Comparison of ENCODE assay signal across 14 cellular contexts in the genomic region with DNA sequence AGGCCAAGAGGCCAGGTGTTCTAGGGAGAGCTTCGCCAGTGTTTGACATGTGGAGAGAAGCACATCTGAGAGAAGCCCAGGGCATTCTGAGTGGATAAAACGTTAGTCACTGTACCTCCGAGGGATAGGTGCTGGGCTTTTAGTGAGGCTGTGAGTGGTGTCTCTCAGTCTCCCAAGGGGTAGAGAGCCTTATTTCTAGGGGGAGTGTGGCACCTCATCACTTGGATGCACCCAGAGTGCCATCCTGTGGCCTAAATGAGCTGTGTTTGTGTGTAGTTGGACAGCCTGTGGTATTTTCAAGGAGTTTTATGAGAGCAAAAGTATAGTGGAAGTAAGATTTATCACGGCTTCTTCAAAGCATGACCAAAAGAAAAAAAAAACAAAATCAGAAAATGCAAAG.
A peak's percentile ranks its signal among the peaks of the same experiment; 100 is the strongest.
DNase-seq lines count a peak whose midpoint lies in the region; ATAC-seq, FAIRE-seq and TF ChIP-seq lines count a peak whose summit lies in the region.
"Had no signal": no experiment of that assay in that cellular context is flagged by ENCODE, and none has a peak within 500 bp of the region (broad histone marks: within the 10 kb centered on the region; RNA-seq: fewer than 3 reads in every experiment).

No MANE protein-coding gene starts in this region.

- H3K9ac ChIP-seq in SK-N-SH, result no peak overlapping the region

- H3K4me2 ChIP-seq in SK-N-SH, result no peak overlapping the region

- ATAC-seq in heart left ventricle (no peak), HG03442 (IDR thresholded peaks at IDR 0.05; ENCODE audit: unreplicated experiment) (no peak)
- no peak for ATAC-seq in activated CD8-positive, alpha-beta memory T cell treated with anti-CD3 and anti-CD28 coated beads, Interleukin-2, amount 10 ng/mL, durations not matched to agents 7 days and 5 days

- no peak overlapping the region for H3K27ac ChIP-seq in cardiac muscle cell
- H3K27ac ChIP-seq in heart left ventricle, result no peak overlapping the region
- H3K27ac ChIP-seq in SK-N-SH (ENCODE audit: low read depth in 2 of 2, low read length in 1 of 2), result no peak overlapping the region
- H3K27ac ChIP-seq: left ventricle myocardium inferior, prostate gland, thyroid gland had no signal

- peak overlapping the region; percentile 29 for H3K27ac Mint-ChIP-seq in glutamatergic neuron (ENCODE audit: unreplicated experiment)
- no peak overlapping the region for H3K27ac Mint-ChIP-seq in activated CD8-positive, alpha-beta memory T cell treated with anti-CD3 and anti-CD28 coated beads, Interleukin-2, amount 10 ng/mL, durations not matched to agents 7 days and 5 days

- H3F3A ChIP-seq in SK-N-SH (replicated peaks; ENCODE audit: insufficient read depth), result no peaks in the 10 kb centered on the region

- CTCF ChIA-PET in SK-N-SH (lab: Yijun Ruan, JAX), result interaction anchor here (0.6 to 1.7 kb wide), 5 partner anchors 9 to 1614 kb away, joined by 3 to 10 read pairs (median 3); a partner anchor contains a TSS
- CTCF ChIA-PET in activated CD8-positive, alpha-beta memory T cell treated with anti-CD3 and anti-CD28 coated beads, Interleukin-2, amount 10 ng/mL, durations not matched to agents 7 days and 5 days (lab: Charles Lee), result no interaction called here

- FAIRE-seq in urothelium cell line (lab: Jason Lieb, UNC), result no peak
- FAIRE-seq: GM19239 had no signal

- H3K4me3 ChIP-seq in cardiac muscle cell (no peak overlapping the region), heart left ventricle (no peak overlapping the region), SK-N-SH (ENCODE audit: low read depth in 2 of 2, low read length in 1 of 2) (peak overlapping the region in 1 of 2 experiments; percentile 25; a peak in 1 of 4 replicates)
- H3K4me3 ChIP-seq: left ventricle myocardium inferior, prostate gland, thyroid gland had no signal

- H3K36me3 Mint-ChIP-seq in glutamatergic neuron (ENCODE audit: unreplicated experiment), result no peaks in the 10 kb centered on the region
- no peaks in the 10 kb centered on the region for H3K36me3 Mint-ChIP-seq in activated CD8-positive, alpha-beta memory T cell treated with anti-CD3 and anti-CD28 coated beads, Interleukin-2, amount 10 ng/mL, durations not matched to agents 7 days and 5 days

- H3K9me2 ChIP-seq in SK-N-SH, result no peaks in the 10 kb centered on the region

- WGBS in heart left ventricle, 4 donors, result 41 to 66% (median 50%) methylated on average over 4 of the region's 4 CpGs
- 48% methylated on average over 4 of the region's 4 CpGs for WGBS in SK-N-SH (ENCODE audit: low lambda C conversion rate)

- no peak overlapping the region for H3K4me3 Mint-ChIP-seq in glutamatergic neuron (ENCODE audit: unreplicated experiment)
- no peak overlapping the region for H3K4me3 Mint-ChIP-seq in activated CD8-positive, alpha-beta memory T cell treated with anti-CD3 and anti-CD28 coated beads, Interleukin-2, amount 10 ng/mL, durations not matched to agents 7 days and 5 days

- H3K27me3 Mint-ChIP-seq in glutamatergic neuron (ENCODE audit: unreplicated experiment), result peaks cover 3% of the 10 kb centered on the region
- no peaks in the 10 kb centered on the region for H3K27me3 Mint-ChIP-seq in activated CD8-positive, alpha-beta memory T cell treated with anti-CD3 and anti-CD28 coated beads, Interleukin-2, amount 10 ng/mL, durations not matched to agents 7 days and 5 days

- no peaks in the 10 kb centered on the region for H3K9me3 ChIP-seq in cardiac muscle cell (ENCODE audit: low read depth)
- no peaks in the 10 kb centered on the region for H3K9me3 ChIP-seq in heart left ventricle
- H3K9me3 ChIP-seq in SK-N-SH, result no peaks in the 10 kb centered on the region
- H3K9me3 ChIP-seq: left ventricle myocardium inferior, prostate gland, thyroid gland had no signal

- H4K20me1 ChIP-seq in SK-N-SH (ENCODE audit: insufficient read depth), result no peaks in the 10 kb centered on the region

- POLR2A ChIA-PET in SK-N-SH (lab: Yijun Ruan, JAX), result no interaction called here

- intact Hi-C loops in heart left ventricle (cut with DNase I), result no loop called here

- TF ChIP-seq RAD21 in SK-N-SH (IDR thresholded peaks at IDR 0.05; ENCODE audit: low read length), result peak; percentile 69

- H3K27me3 ChIP-seq in cardiac muscle cell (no peaks in the 10 kb centered on the region), heart left ventricle (no peaks in the 10 kb centered on the region), SK-N-SH (ENCODE audit: insufficient read depth) (no peaks in the 10 kb centered on the region)
- H3K27me3 ChIP-seq: thyroid gland had no signal

- TF ChIP-seq POLR2A in heart left ventricle (IDR thresholded peaks at IDR 0.05), result no peak

- peak; percentile 18 to 32 for DNase-seq in cardiac muscle cell (ENCODE audit: low read depth in 1 of 2, low spot score in 1 of 2)
- DNase-seq in heart left ventricle, result no peak
- peak; percentile 22 for DNase-seq in SK-N-SH
- DNase-seq in glutamatergic neuron, result peak; percentile 68
- DNase-seq in urothelium cell line (ENCODE audit: low spot score), result peak; percentile 24
- no peak for DNase-seq in HuH-7.5 (ENCODE audit: low spot score)
- DNase-seq in activated CD8-positive, alpha-beta memory T cell treated with anti-CD3 and anti-CD28 coated beads, Interleukin-2, amount 10 ng/mL, durations not matched to agents 7 days and 5 days, result no peak
- DNase-seq: left ventricle myocardium inferior, NCI-H2227 treated with DMSO at 0.1 percent for 48 hours, T-helper 1 cell, thyroid gland had no signal

- TF ChIP-seq CTCF in cardiac muscle cell (IDR thresholded peaks at IDR 0.05; ENCODE audit: low read depth, low read length), result peak; percentile 27
- TF ChIP-seq CTCF in heart left ventricle (IDR thresholded peaks at IDR 0.05), result peak in 2 of 12 donors; percentile 5 to 10
- TF ChIP-seq CTCF in SK-N-SH (IDR thresholded peaks at IDR 0.05), result peak; percentile 59
- peak; percentile 52 for TF ChIP-seq CTCF in glutamatergic neuron (IDR thresholded peaks at IDR 0.05; ENCODE audit: partially characterized antibody, unreplicated experiment)

- no peak for TF ChIP-seq EP300 in SK-N-SH (IDR thresholded peaks at IDR 0.05; ENCODE audit: borderline replicate concordance in 1 of 2, low read depth in 1 of 2, low read length in 1 of 2)

- no peak overlapping the region for H2AFZ ChIP-seq in SK-N-SH (ENCODE audit: low read depth)

- no peaks in the 10 kb centered on the region for H3K79me2 ChIP-seq in SK-N-SH (ENCODE audit: insufficient read depth)

- H3K9me3 Mint-ChIP-seq in glutamatergic neuron (ENCODE audit: unreplicated experiment), result no peaks in the 10 kb centered on the region
- H3K9me3 Mint-ChIP-seq in activated CD8-positive, alpha-beta memory T cell treated with anti-CD3 and anti-CD28 coated beads, Interleukin-2, amount 10 ng/mL, durations not matched to agents 7 days and 5 days (ENCODE audit: low read depth), result peaks cover 7% of the 10 kb centered on the region

- H3K36me3 ChIP-seq in cardiac muscle cell (no peaks in the 10 kb centered on the region), heart left ventricle (no peaks in the 10 kb centered on the region), SK-N-SH (replicated peaks in 1 of 2; ENCODE audit: control insufficient read depth in 1 of 2, insufficient read depth in 2 of 2, low read length in 1 of 2) (no peaks in the 10 kb centered on the region)
- H3K36me3 ChIP-seq: left ventricle myocardium inferior, prostate gland, thyroid gland had no signal

- H3K4me1 Mint-ChIP-seq in glutamatergic neuron (ENCODE audit: low read depth, unreplicated experiment), result peaks cover 10% of the 10 kb centered on the region
- H3K4me1 Mint-ChIP-seq in activated CD8-positive, alpha-beta memory T cell treated with anti-CD3 and anti-CD28 coated beads, Interleukin-2, amount 10 ng/mL, durations not matched to agents 7 days and 5 days, result no peaks in the 10 kb centered on the region

- H3K4me1 ChIP-seq in cardiac muscle cell (ENCODE audit: low read depth), result no peaks in the 10 kb centered on the region
- no peaks in the 10 kb centered on the region for H3K4me1 ChIP-seq in heart left ventricle
- H3K4me1 ChIP-seq in SK-N-SH (ENCODE audit: control insufficient read depth in 1 of 2, insufficient read depth in 2 of 2, low read depth in 1 of 2, low read length in 1 of 2), result no peaks in the 10 kb centered on the region
- H3K4me1 ChIP-seq: left ventricle myocardium inferior, prostate gland, thyroid gland had no signal

TF ChIP-seq in SK-N-SH, 30 proteins besides CTCF, POLR2A, EP300 and RAD21:
- TF ChIP-seq SIN3A (IDR thresholded peaks at IDR 0.05; ENCODE audit: borderline replicate concordance, low read depth, low read length), result no peak
- TF ChIP-seq MXI1 (IDR thresholded peaks at IDR 0.05; ENCODE audit: low read depth, low read length), result no peak
- TF ChIP-seq SMC3 (IDR thresholded peaks at IDR 0.05; ENCODE audit: low read depth, low read length), result peak; percentile 31; the same call in 1 of the 2 replicates
- no peak for TF ChIP-seq TCF12 (IDR thresholded peaks at IDR 0.05)

Comparison
In these comparisons a context has a peak if more than half of its experiments do, and no peak if none do; other contexts are left out.
1. DNase-seq: peak in cardiac muscle cell (2 of 2), SK-N-SH (single experiment), glutamatergic neuron (single experiment) and urothelium cell line (single experiment); none in heart left ventricle (0 of 5), HuH-7.5 (single experiment) and activated CD8-positive, alpha-beta memory T cell treated with anti-CD3 and anti-CD28 coated beads, Interleukin-2, amount 10 ng/mL, durations not matched to agents 7 days and 5 days (single experiment).